In genomic region chr11:5603326-5603725, GRCh38 we compare ENCODE assay signal across 18 cellular contexts. TPM values are rescaled to one million over a fixed set of nuclear protein-coding genes. Genes with fewer than 3 reads are reported as not detected.
"Had no signal": no experiment of that assay in that cellular context is flagged by ENCODE, and none has a peak within 500 bp of the region (broad histone marks: within the 10 kb centered on the region; RNA-seq: fewer than 3 reads in every experiment).

No MANE protein-coding gene starts in this region.

- H3K36me3 ChIP-seq: neural progenitor cell, pancreas, uterus had no signal

- H3K9ac ChIP-seq: neural progenitor cell had no signal

- H2AFZ ChIP-seq: neural progenitor cell had no signal

- H3K27ac ChIP-seq: coronary artery, gastroesophageal sphincter, heart left ventricle, left lung, neural progenitor cell, pancreas, tibial artery, uterus had no signal

- H3K4me1 ChIP-seq: neural progenitor cell, uterus had no signal

- H3K9me3 ChIP-seq: gastroesophageal sphincter, heart left ventricle, left lung, pancreas, tibial artery, uterus had no signal

- H3K4me2 ChIP-seq: neural progenitor cell had no signal

- H3K27me3 ChIP-seq: gastroesophageal sphincter, heart left ventricle, left lung, neural progenitor cell, pancreas, tibial artery, uterus had no signal

- DNase-seq: activated B cell treated with CpG ODN at 0.5 μM for 24 hours; activated CD4-positive, alpha-beta memory T cell treated with anti-CD3 and anti-CD28 coated beads for 36 hours; activated CD4-positive, alpha-beta T cell treated with anti-CD3 and anti-CD28 coated beads for 4 hours; activated naive CD4-positive, alpha-beta T cell treated with anti-CD3 and anti-CD28 coated beads for 36 hours; central memory CD4-positive, alpha-beta T cell; heart left ventricle; kidney; left lung; pancreas; stimulated activated naive B cell treated with anti-CD40 and anti-IgM and Interleukin-4, amounts not matched to agents 10 μg/mL and 1 μg/mL and 100 μg/mL, for 72 hours; tibial artery; uterus had no signal

- H3K4me3 ChIP-seq: coronary artery, gastroesophageal sphincter, heart left ventricle, left lung, neural progenitor cell, pancreas, tibial artery, uterus had no signal

RNA-seq across cellular contexts. Expression of gene OR52B6, which starts 22.6 kb away (rescaled TPM):
- total RNA-seq: activated B cell treated with CpG ODN at 0.5 μM for 24 hours; activated CD4-positive, alpha-beta memory T cell treated with anti-CD3 and anti-CD28 coated beads for 36 hours; activated naive CD4-positive, alpha-beta T cell treated with anti-CD3 and anti-CD28 coated beads for 36 hours; gastroesophageal sphincter; heart left ventricle; kidney; left lung; lung microvascular endothelial cell; mononuclear cell; pancreas; uterus had no signal
- polyA plus RNA-seq: esophagus, heart left ventricle, pancreas had no signal

RNA-seq across cellular contexts. Expression of gene OR52H1, which starts 55.0 kb away (rescaled TPM):
- total RNA-seq: activated CD4-positive, alpha-beta memory T cell treated with anti-CD3 and anti-CD28 coated beads for 36 hours; activated naive CD4-positive, alpha-beta T cell treated with anti-CD3 and anti-CD28 coated beads for 36 hours had no signal
- polyA plus RNA-seq: esophagus, heart left ventricle, pancreas had no signal
